In genomic region chr16:15639061-15639568, GRCh38 we compare ENCODE assay signal across 13 cellular contexts. TPM values are rescaled to one million over a fixed set of nuclear protein-coding genes. Genes with fewer than 3 reads are reported as not detected.
DNase-seq lines count a peak whose midpoint lies in the region; ATAC-seq and TF ChIP-seq lines count a peak whose summit lies in the region.
"Had no signal": no experiment of that assay in that cellular context is flagged by ENCODE, and none has a peak within 500 bp of the region (broad histone marks: within the 10 kb centered on the region; RNA-seq: fewer than 3 reads in every experiment).

No MANE protein-coding gene starts in this region.

- peak overlapping the region; percentile 78 to 90 (median 80) for H3K4me3 Mint-ChIP-seq in CD4-positive, CD25-positive, alpha-beta regulatory T cell
- peak overlapping the region; percentile 59 for H3K4me3 Mint-ChIP-seq in activated CD8-positive, alpha-beta memory T cell treated with anti-CD3 and anti-CD28 coated beads, Interleukin-2, amount 10 ng/mL, durations not matched to agents 7 days and 5 days
- peak overlapping the region in 1 of 5 donors; percentile 26 for H3K4me3 Mint-ChIP-seq in immature natural killer cell
- H3K4me3 Mint-ChIP-seq: endodermal cell had no signal

- peaks cover 43% of the 10 kb centered on the region for H3K79me2 ChIP-seq in Karpas-422 (ENCODE audit: low read length)

- in situ Hi-C loops in KBM-7 (cut with MboI; ENCODE audit: low pct_unique_long_range_greater_than_20kb, low sequenced_read_pairs): no loop called here

- no peaks in the 10 kb centered on the region for H3K9me3 ChIP-seq in CD4-positive, CD25-positive, alpha-beta regulatory T cell (ENCODE audit: control insufficient read depth in 2 of 2, low read length in 2 of 2)
- H3K9me3 ChIP-seq in Karpas-422 (ENCODE audit: low read length) (no peaks in the 10 kb centered on the region), WERI-Rb-1 (ENCODE audit: severe bottlenecking) (no peaks in the 10 kb centered on the region)
- H3K9me3 ChIP-seq: body of pancreas had no signal

- peak overlapping the region; percentile 99 for H3K27ac ChIP-seq in CD4-positive, CD25-positive, alpha-beta regulatory T cell (ENCODE audit: insufficient read depth, low read length, poor library complexity, severe bottlenecking)
- H3K27ac ChIP-seq in Karpas-422 (ENCODE audit: low read length): peak overlapping the region; percentile 97
- no peak overlapping the region for H3K27ac ChIP-seq in WERI-Rb-1
- H3K27ac ChIP-seq: body of pancreas had no signal

- TF ChIP-seq CTCF in WERI-Rb-1 (IDR thresholded peaks at IDR 0.05; ENCODE audit: low read depth, low read length): no peak

- no peaks in the 10 kb centered on the region for H3K9me2 ChIP-seq in Karpas-422 (replicated peaks; ENCODE audit: insufficient read depth, low read length)

- H3K27ac Mint-ChIP-seq in CD4-positive, CD25-positive, alpha-beta regulatory T cell: peak overlapping the region; percentile 73 to 97 (median 97)
- peak overlapping the region; percentile 86 for H3K27ac Mint-ChIP-seq in activated CD8-positive, alpha-beta memory T cell treated with anti-CD3 and anti-CD28 coated beads, Interleukin-2, amount 10 ng/mL, durations not matched to agents 7 days and 5 days
- H3K27ac Mint-ChIP-seq in immature natural killer cell: peak overlapping the region in 4 of 6 donors; percentile 43 to 78 (median 60)
- H3K27ac Mint-ChIP-seq: endodermal cell had no signal

- peaks cover 45% of the 10 kb centered on the region for H3K36me3 Mint-ChIP-seq in CD4-positive, CD25-positive, alpha-beta regulatory T cell
- H3K36me3 Mint-ChIP-seq in activated CD8-positive, alpha-beta memory T cell treated with anti-CD3 and anti-CD28 coated beads, Interleukin-2, amount 10 ng/mL, durations not matched to agents 7 days and 5 days: peaks cover 48% of the 10 kb centered on the region
- H3K36me3 Mint-ChIP-seq in immature natural killer cell: peaks cover 14 to 32% (median 19%) of the 10 kb centered on the region in 3 donors

- no peaks in the 10 kb centered on the region for H3K27me3 ChIP-seq in CD4-positive, CD25-positive, alpha-beta regulatory T cell (ENCODE audit: control insufficient read depth, insufficient read depth, low read length)
- H3K27me3 ChIP-seq in Karpas-422 (ENCODE audit: low read length): no peaks in the 10 kb centered on the region
- H3K27me3 ChIP-seq in WERI-Rb-1 (ENCODE audit: insufficient read depth, low read depth, severe bottlenecking): no peaks in the 10 kb centered on the region
- H3K27me3 ChIP-seq: body of pancreas had no signal

- peak in 2 of 3 donors; percentile 39 to 72 for DNase-seq in CD4-positive, CD25-positive, alpha-beta regulatory T cell
- DNase-seq in Karpas-422 (peak; percentile 84), immature natural killer cell (no peak), KBM-7 (no peak), T-helper 9 cell (no peak), HPDE6-E6E7 (ENCODE audit: extremely low spot score) (no peak), WERI-Rb-1 (no peak)
- no peak for DNase-seq in activated CD8-positive, alpha-beta memory T cell treated with anti-CD3 and anti-CD28 coated beads, Interleukin-2, amount 10 ng/mL, durations not matched to agents 7 days and 5 days
- DNase-seq: body of pancreas, endodermal cell, NCI-H1048, NCI-H526, SHP77 had no signal

- ATAC-seq in CD4-positive, CD25-positive, alpha-beta regulatory T cell (ENCODE audit: low read depth in 2 of 2): peak; percentile 25 to 34
- ATAC-seq in activated CD8-positive, alpha-beta memory T cell treated with anti-CD3 and anti-CD28 coated beads, Interleukin-2, amount 10 ng/mL, durations not matched to agents 7 days and 5 days: no peak
- ATAC-seq: body of pancreas had no signal

- H4K20me1 ChIP-seq in Karpas-422 (ENCODE audit: insufficient read depth, low read depth, low read length): no peaks in the 10 kb centered on the region

- H3K36me3 ChIP-seq in CD4-positive, CD25-positive, alpha-beta regulatory T cell (ENCODE audit: control insufficient read depth, insufficient read depth, low read length): peaks cover 35% of the 10 kb centered on the region
- H3K36me3 ChIP-seq in Karpas-422 (ENCODE audit: insufficient read depth, low read length): peaks cover 41% of the 10 kb centered on the region
- H3K36me3 ChIP-seq in WERI-Rb-1: peaks cover 53% of the 10 kb centered on the region

- peak overlapping the region; percentile 97 for H3K4me2 ChIP-seq in Karpas-422 (ENCODE audit: low read depth, low read length, poor library complexity, severe bottlenecking)

- H3K4me1 Mint-ChIP-seq in CD4-positive, CD25-positive, alpha-beta regulatory T cell: peaks cover 52 to 92% (median 70%) of the 10 kb centered on the region in 4 donors
- peaks cover 71% of the 10 kb centered on the region for H3K4me1 Mint-ChIP-seq in activated CD8-positive, alpha-beta memory T cell treated with anti-CD3 and anti-CD28 coated beads, Interleukin-2, amount 10 ng/mL, durations not matched to agents 7 days and 5 days
- peaks cover 35 to 62% of the 10 kb centered on the region in 2 donors for H3K4me1 Mint-ChIP-seq in immature natural killer cell

- peak overlapping the region; percentile 50 for H2AFZ ChIP-seq in Karpas-422 (ENCODE audit: low read length)

- CTCF ChIA-PET in activated CD8-positive, alpha-beta memory T cell treated with anti-CD3 and anti-CD28 coated beads, Interleukin-2, amount 10 ng/mL, durations not matched to agents 7 days and 5 days (lab: Charles Lee): interaction anchor here (0.8 kb wide), 1 partner anchor 33 kb away, joined by 3 read pairs; no protein-coding TSS in a partner anchor

- H3K4me3 ChIP-seq in CD4-positive, CD25-positive, alpha-beta regulatory T cell (ENCODE audit: low read depth, low read length): peak overlapping the region; percentile 98
- H3K4me3 ChIP-seq in Karpas-422 (ENCODE audit: low read length) (peak overlapping the region; percentile 28; the same call in 1 of the 2 replicates), WERI-Rb-1 (ENCODE audit: low read depth, low read length) (no peak overlapping the region)
- H3K4me3 ChIP-seq: body of pancreas had no signal

- H3K9ac ChIP-seq in Karpas-422 (ENCODE audit: low read length): peak overlapping the region; percentile 53

- peaks cover 6% of the 10 kb centered on the region for H3K27me3 Mint-ChIP-seq in CD4-positive, CD25-positive, alpha-beta regulatory T cell
- H3K27me3 Mint-ChIP-seq in activated CD8-positive, alpha-beta memory T cell treated with anti-CD3 and anti-CD28 coated beads, Interleukin-2, amount 10 ng/mL, durations not matched to agents 7 days and 5 days: no peaks in the 10 kb centered on the region
- peaks cover 8 to 10% (median 9%) of the 10 kb centered on the region in 3 donors for H3K27me3 Mint-ChIP-seq in immature natural killer cell (ENCODE audit: low read depth in 3 of 3)

- H3K4me1 ChIP-seq in CD4-positive, CD25-positive, alpha-beta regulatory T cell (ENCODE audit: control insufficient read depth, insufficient read depth, low read length, poor library complexity, severe bottlenecking): peaks cover 85% of the 10 kb centered on the region
- peaks cover 63% of the 10 kb centered on the region for H3K4me1 ChIP-seq in Karpas-422 (ENCODE audit: low read length)

- H3K9me3 Mint-ChIP-seq in CD4-positive, CD25-positive, alpha-beta regulatory T cell: no peaks in the 10 kb centered on the region
- H3K9me3 Mint-ChIP-seq in activated CD8-positive, alpha-beta memory T cell treated with anti-CD3 and anti-CD28 coated beads, Interleukin-2, amount 10 ng/mL, durations not matched to agents 7 days and 5 days (ENCODE audit: low read depth): no peaks in the 10 kb centered on the region
- H3K9me3 Mint-ChIP-seq in immature natural killer cell: no peaks in the 10 kb centered on the region
- H3K9me3 Mint-ChIP-seq: endodermal cell had no signal

RNA-seq across cellular contexts. Expression of gene MARF1, which starts 3.8 kb away (rescaled TPM):
- total RNA-seq in CD4-positive, CD25-positive, alpha-beta regulatory T cell: 208 TPM
- 10 to 100 TPM; 13.7 to 21.6 (median 17.0) TPM for polyA plus RNA-seq in CD4-positive, CD25-positive, alpha-beta regulatory T cell
- total RNA-seq in Karpas-422 (2014; rRNA removed; shearing (Covaris generic); ENCODE audit: low replicate concordance): 58.6 and 73.1 TPM in 2 replicates
- total RNA-seq in activated CD8-positive, alpha-beta memory T cell treated with anti-CD3 and anti-CD28 coated beads, Interleukin-2, amount 10 ng/mL, durations not matched to agents 7 days and 5 days: 10 to 100 TPM; 67.7 to 75.3 TPM
- 10 to 100 TPM in 1 of 3 donors, 1 to 10 TPM in 2; 3.0 to 13.3 (median 4.0) TPM for polyA plus RNA-seq in immature natural killer cell

RNA-seq across cellular contexts. Expression of gene NDE1, which starts 10.9 kb away (rescaled TPM):
- total RNA-seq in CD4-positive, CD25-positive, alpha-beta regulatory T cell: 146 TPM
- 10 to 100 TPM; 32.5 to 44.6 (median 42.5) TPM for polyA plus RNA-seq in CD4-positive, CD25-positive, alpha-beta regulatory T cell
- total RNA-seq in Karpas-422 (2014; rRNA removed; shearing (Covaris generic); ENCODE audit: low replicate concordance): 39.4 and 63.0 TPM in 2 replicates
- total RNA-seq in activated CD8-positive, alpha-beta memory T cell treated with anti-CD3 and anti-CD28 coated beads, Interleukin-2, amount 10 ng/mL, durations not matched to agents 7 days and 5 days: 100 to 1,000 TPM; 127 to 138 TPM
- 10 to 100 TPM in 2 of 3 donors, 1 to 10 TPM in 1; 3.8 to 55.1 (median 16.8) TPM for polyA plus RNA-seq in immature natural killer cell

Comparison
In these comparisons a context has a peak if more than half of its experiments do, and no peak if none do; other contexts are left out.
1. DNase-seq: peak in CD4-positive, CD25-positive, alpha-beta regulatory T cell (2 of 3) and Karpas-422 (single experiment); none in activated CD8-positive, alpha-beta memory T cell treated with anti-CD3 and anti-CD28 coated beads, Interleukin-2, amount 10 ng/mL, durations not matched to agents 7 days and 5 days (single experiment), immature natural killer cell (0 of 3), KBM-7 (single experiment), T-helper 9 cell (single experiment), HPDE6-E6E7 (single experiment) and WERI-Rb-1 (single experiment).
2. Peak in every context shown above with its lines, with median percentiles within 50 percentile points of each other: H3K27ac Mint-ChIP-seq.